In the genomic region with DNA sequence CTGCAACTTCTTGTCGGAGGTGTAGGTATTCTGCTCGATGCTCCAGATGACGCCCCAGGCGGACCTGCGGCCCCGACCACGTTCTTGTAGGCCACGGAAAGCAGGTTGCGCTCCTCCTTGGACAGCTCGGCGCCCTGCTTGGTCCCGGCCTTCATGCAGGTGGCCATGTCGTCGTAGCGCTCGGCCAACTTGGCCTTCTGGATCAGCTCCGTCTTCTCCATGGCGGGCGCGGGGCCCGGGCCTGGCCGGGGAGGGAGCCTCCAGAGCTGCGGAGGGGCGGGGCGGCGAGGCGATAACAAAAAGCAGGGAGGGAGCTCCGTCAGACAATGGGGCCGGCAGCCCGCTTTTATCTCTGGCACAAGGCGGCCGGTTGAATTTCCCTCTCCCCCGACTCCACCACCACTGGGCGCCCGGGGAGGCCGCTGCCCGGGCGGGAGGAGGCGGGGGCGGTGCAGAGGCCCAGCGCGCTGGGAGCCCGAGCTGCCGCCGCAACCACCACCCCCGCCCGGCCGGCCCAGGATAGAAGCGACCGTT, we compare ENCODE assay signal across 10 cellular contexts. TPM values are rescaled to one million over a fixed set of nuclear protein-coding genes. Genes with fewer than 3 reads are reported as not detected.
DNase-seq lines count a peak whose midpoint lies in the region; ATAC-seq, FAIRE-seq and TF ChIP-seq lines count a peak whose summit lies in the region.
"Had no signal": no experiment of that assay in that cellular context is flagged by ENCODE, and none has a peak within 500 bp of the region (broad histone marks: within the 10 kb centered on the region; RNA-seq: fewer than 3 reads in every experiment).

No MANE protein-coding gene starts in this region.

- TF ChIP-seq POLR2A in IMR-90 (IDR thresholded peaks at IDR 0.05; ENCODE audit: low read depth, low read length): no peak
- TF ChIP-seq POLR2A in suprapubic skin (IDR thresholded peaks at IDR 0.05): no peak

- POLR2A ChIA-PET in IMR-90 (lab: Charles Lee; ENCODE audit: unreplicated experiment): no interaction called here

- dilution Hi-C loops in IMR-90 (cut with HindIII; ENCODE audit: low sequenced_read_pairs, unreplicated experiment): no loop called here

- no peak overlapping the region; the same call in 1 of the 2 replicates for H4K91ac ChIP-seq in IMR-90 (ENCODE audit: insufficient read depth, low read depth, low read length)

- H3K23ac ChIP-seq in IMR-90 (ENCODE audit: low read depth, low read length): 0 out of 2 replicates have a peak overlapping the region, but pooled peaks have one; percentile 27

- H3K4me2 ChIP-seq in IMR-90 (ENCODE audit: low read depth, low read length): peak overlapping the region; percentile 33

- no peak for FAIRE-seq in HTR-8/SVneo (lab: Jason Lieb, UNC)

- 37% methylated on average over 11 of the region's 50 CpGs; no CpG with 5 or more reads in 1 of the 2 experiments for WGBS in IMR-90 (ENCODE audit: extremely low coverage in 2 of 2, insufficient read length in 1 of 2), 2 experiments
- whole genome bisulfite sequencing in suprapubic skin: 44% methylated on average over 27 of the region's 50 CpGs

- H2BK5ac ChIP-seq in IMR-90 (ENCODE audit: low read depth, low read length, poor library complexity, severe bottlenecking): peak overlapping the region; percentile 53

- no peak overlapping the region for H3K4me3 ChIP-seq in IMR-90 (ENCODE audit: insufficient read depth, low read depth, low read length)
- peak overlapping the region; percentile 24 for H3K4me3 ChIP-seq in kidney epithelial cell (ENCODE audit: low read depth, low read length)
- H3K4me3 ChIP-seq in suprapubic skin: peak overlapping the region; percentile 33

- peak; percentile 29; the same call in 1 of the 2 replicates for ATAC-seq in IMR-90 (ENCODE audit: low read depth)
- ATAC-seq in HG02610 (IDR thresholded peaks at IDR 0.05; ENCODE audit: unreplicated experiment): no peak

- H3K9me3 ChIP-seq in IMR-90 (ENCODE audit: control insufficient read depth, insufficient read depth, low read length): 0 out of 2 replicates have a peak, but pooled peaks cover 3% of the 10 kb centered on the region
- no peaks in the 10 kb centered on the region for H3K9me3 ChIP-seq in suprapubic skin

- H3K36me3 ChIP-seq in IMR-90 (ENCODE audit: control insufficient read depth, insufficient read depth, low read length) (no peaks in the 10 kb centered on the region), kidney epithelial cell (ENCODE audit: control insufficient read depth, insufficient read depth, low read length) (no peaks in the 10 kb centered on the region), suprapubic skin (no peaks in the 10 kb centered on the region)

- H4K8ac ChIP-seq in IMR-90 (ENCODE audit: low read depth in 2 of 2, low read length in 2 of 2): peak overlapping the region in 1 of 2 experiments; percentile 12; a peak in 1 of 4 replicates

- in situ Hi-C loops in IMR-90 (cut with MboI; ENCODE audit: low sequenced_read_pairs): no loop called here

- H3K27ac Mint-ChIP-seq in endothelial cell (ENCODE audit: unreplicated experiment): no peak overlapping the region

- TF ChIP-seq RAD21 in IMR-90 (IDR thresholded peaks at IDR 0.05; ENCODE audit: low read length): no peak

- no peak overlapping the region for H3K4me3 Mint-ChIP-seq in endothelial cell (ENCODE audit: unreplicated experiment)

- H4K5ac ChIP-seq in IMR-90 (ENCODE audit: low read depth, low read length): peak overlapping the region; percentile 5; the same call in 1 of the 2 replicates

- no peak overlapping the region for H3K9ac ChIP-seq in IMR-90 (ENCODE audit: low read depth, low read length)

- no peak for DNase-seq in IMR-90
- peak; percentile 41 for DNase-seq in endothelial cell (ENCODE audit: low spot score)
- no peak for DNase-seq in kidney epithelial cell (ENCODE audit: low read depth)
- peak in 1 of 2 donors; percentile 69 for DNase-seq in suprapubic skin (ENCODE audit: low spot score in 2 of 2)
- DNase-seq in HTR-8/SVneo (ENCODE audit: insufficient read length, low spot score): no peak
- no peak for DNase-seq in SKM-1 (lab: John Stamatoyannopoulos, UW; ENCODE audit: unreplicated experiment)
- DNase-seq in glomerular visceral epithelial cell (ENCODE audit: extremely low spot score): no peak
- DNase-seq: DMS153 had no signal

- H3K18ac ChIP-seq in IMR-90 (ENCODE audit: low read depth, low read length): no peak overlapping the region; the same call in 1 of the 2 replicates

- H3K27ac ChIP-seq in IMR-90 (ENCODE audit: insufficient read depth, low read length) (no peak overlapping the region), suprapubic skin (no peak overlapping the region)

- H4K20me1 ChIP-seq in IMR-90 (ENCODE audit: insufficient read depth, low read length): no peaks in the 10 kb centered on the region

- H2BK20ac ChIP-seq in IMR-90 (ENCODE audit: low read depth, low read length): no peak overlapping the region

- 0 out of 2 replicates have a peak overlapping the region, but pooled peaks have one; percentile 5 for H3K4ac ChIP-seq in IMR-90 (ENCODE audit: low read depth, low read length)

- H3K56ac ChIP-seq in IMR-90 (ENCODE audit: extremely low read depth, insufficient read depth, low read length): no peak overlapping the region

- peaks cover 3% of the 10 kb centered on the region; the same call in 1 of the 2 replicates for H3K9me1 ChIP-seq in IMR-90 (ENCODE audit: insufficient read depth, low read length)

- no peaks in the 10 kb centered on the region for H3K9me3 Mint-ChIP-seq in endothelial cell (ENCODE audit: unreplicated experiment)

- no peak overlapping the region for H3K14ac ChIP-seq in IMR-90 (replicated peaks; ENCODE audit: low read depth, low read length)

- no peak overlapping the region for H2BK15ac ChIP-seq in IMR-90 (ENCODE audit: low read depth, low read length)

- H3K27me3 Mint-ChIP-seq in endothelial cell (ENCODE audit: unreplicated experiment): no peaks in the 10 kb centered on the region

- peak overlapping the region; percentile 61 for H2BK120ac ChIP-seq in IMR-90 (ENCODE audit: low read depth, low read length)

- H3K36me3 Mint-ChIP-seq in endothelial cell (ENCODE audit: low read depth, unreplicated experiment): peaks cover 4% of the 10 kb centered on the region

- H3K4me1 ChIP-seq in IMR-90 (ENCODE audit: control insufficient read depth, insufficient read depth, low read length) (peaks cover 3% of the 10 kb centered on the region), suprapubic skin (no peaks in the 10 kb centered on the region)

- peak overlapping the region; percentile 72 for H2AK9ac ChIP-seq in IMR-90 (replicated peaks; ENCODE audit: low read depth, low read length, poor library complexity)

- TF ChIP-seq CTCF in IMR-90 (conservative IDR thresholded peaks at IDR 0.05; ENCODE audit: low read depth, low read length): no peak
- TF ChIP-seq CTCF in endothelial cell (IDR thresholded peaks at IDR 0.05; ENCODE audit: unreplicated experiment): no peak
- no peak for TF ChIP-seq CTCF in kidney epithelial cell (IDR thresholded peaks at IDR 0.05; ENCODE audit: insufficient read depth, low read length, poor library complexity, severe bottlenecking)
- TF ChIP-seq CTCF in suprapubic skin (IDR thresholded peaks at IDR 0.05): no peak

- no peak overlapping the region for H2AK5ac ChIP-seq in IMR-90 (ENCODE audit: low read depth, low read length)

- H3K4me1 Mint-ChIP-seq in endothelial cell (ENCODE audit: unreplicated experiment): no peaks in the 10 kb centered on the region

- no peaks in the 10 kb centered on the region for H3K79me1 ChIP-seq in IMR-90 (ENCODE audit: low read depth in 1 of 2, low read length in 2 of 2)

- H3K27me3 ChIP-seq in IMR-90 (ENCODE audit: control insufficient read depth, insufficient read depth, low read length) (0 out of 2 replicates have a peak, but pooled peaks cover 1% of the 10 kb centered on the region), kidney epithelial cell (ENCODE audit: control insufficient read depth, insufficient read depth, low read length) (no peaks in the 10 kb centered on the region), suprapubic skin (no peaks in the 10 kb centered on the region)

- CTCF ChIA-PET in IMR-90 (lab: Yijun Ruan, JAX): interaction anchor here (0.8 kb wide), 1 partner anchor 203 kb away, joined by 3 read pairs; no protein-coding TSS in a partner anchor

- TF ChIP-seq EP300 in suprapubic skin (IDR thresholded peaks at IDR 0.05): no peak

- intact Hi-C loops in IMR-90 (cut with micrococcal nuclease): no loop called here

- no TSS peak for BruUV-seq in IMR-90 (replicated peaks; lab: Mats Ljungman, UMichigan)

- H2AFZ ChIP-seq in IMR-90 (replicated peaks; ENCODE audit: low read length, poor library complexity): peak overlapping the region; percentile 87

TF ChIP-seq in IMR-90, 13 proteins besides CTCF, POLR2A, EP300 and RAD21:
- no peak for TF ChIP-seq MAFK (IDR thresholded peaks at IDR 0.05; ENCODE audit: low read depth, low read length)
- TF ChIP-seq RCOR1 (IDR thresholded peaks at IDR 0.05; ENCODE audit: insufficient replicate concordance, low read length): no peak
- no peak for TF ChIP-seq RFX5 (IDR thresholded peaks at IDR 0.05; ENCODE audit: low read depth, low read length)
- TF ChIP-seq NFE2L2 (IDR thresholded peaks at IDR 0.05; ENCODE audit: low read depth, low read length): no peak
- TF ChIP-seq FOS (IDR thresholded peaks at IDR 0.05; ENCODE audit: low read depth, low read length): no peak
- no peak for TF ChIP-seq BHLHE40 (IDR thresholded peaks at IDR 0.05; ENCODE audit: low read depth, low read length)
- no peak for TF ChIP-seq CEBPB (IDR thresholded peaks at IDR 0.05; ENCODE audit: low read depth, low read length)
- TF ChIP-seq MAZ (IDR thresholded peaks at IDR 0.05; ENCODE audit: borderline replicate concordance, low read depth, low read length): no peak
- TF ChIP-seq, protein P1, sequence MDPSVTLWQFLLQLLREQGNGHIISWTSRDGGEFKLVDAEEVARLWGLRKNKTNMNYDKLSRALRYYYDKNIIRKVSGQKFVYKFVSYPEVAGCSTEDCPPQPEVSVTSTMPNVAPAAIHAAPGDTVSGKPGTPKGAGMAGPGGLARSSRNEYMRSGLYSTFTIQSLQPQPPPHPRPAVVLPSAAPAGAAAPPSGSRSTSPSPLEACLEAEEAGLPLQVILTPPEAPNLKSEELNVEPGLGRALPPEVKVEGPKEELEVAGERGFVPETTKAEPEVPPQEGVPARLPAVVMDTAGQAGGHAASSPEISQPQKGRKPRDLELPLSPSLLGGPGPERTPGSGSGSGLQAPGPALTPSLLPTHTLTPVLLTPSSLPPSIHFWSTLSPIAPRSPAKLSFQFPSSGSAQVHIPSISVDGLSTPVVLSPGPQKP (IDR thresholded peaks at IDR 0.05; ENCODE audit: borderline replicate concordance, low read depth, low read length): no peak

RNA-seq across cellular contexts. Expression of a gene that starts 28.3 kb away (rescaled TPM):
- total RNA-seq in IMR-90 (2012; rRNA removed) (6.9 and 7.0 TPM in 2 replicates), endothelial cell (ENCODE audit: unreplicated experiment) (1.6 TPM), kidney epithelial cell (0.33 and 0.55 TPM in 2 replicates), suprapubic skin (under 1 TPM; 0.05 to 0.97 (median 0.35) TPM)
- polyA plus RNA-seq in IMR-90 (2012; rRNA removed): 6.4 and 7.9 TPM in 2 replicates
- polyA plus RNA-seq in IMR-90 (2012; cell fraction: cytosol; rRNA removed): 2.2 and 2.4 TPM in 2 replicates
- polyA plus RNA-seq in IMR-90 (2012; cell fraction: nucleus; rRNA removed; ENCODE audit: low replicate concordance): 17.0 and 27.1 TPM in 2 replicates
- polyA plus RNA-seq: liver had no signal
